In genomic region chr17:42843358-42843934, GRCh38 we compare ENCODE assay signal across 1 cellular context.
TF ChIP-seq lines count a peak whose summit lies in the region.

No MANE protein-coding gene starts in this region.

TF ChIP-seq in endothelial cell of umbilical vein, 7 proteins besides CTCF, POLR2A, EP300 and RAD21 (continued from another document):
- no peak for TF ChIP-seq MAX (IDR thresholded peaks at IDR 0.05; ENCODE audit: insufficient read depth, insufficient read length)
- no peak for TF ChIP-seq EZH2 (IDR thresholded peaks at IDR 0.05; ENCODE audit: borderline replicate concordance, low read depth, low read length, severe bottlenecking)
- TF ChIP-seq MYC (IDR thresholded peaks at IDR 0.05; ENCODE audit: low read depth, low read length) = no peak
- no peak for TF ChIP-seq JUN (IDR thresholded peaks at IDR 0.05; ENCODE audit: borderline replicate concordance, insufficient read depth, insufficient read length, low read depth)
